ENCODE assay signal across 10 cellular contexts in the genomic region with DNA sequence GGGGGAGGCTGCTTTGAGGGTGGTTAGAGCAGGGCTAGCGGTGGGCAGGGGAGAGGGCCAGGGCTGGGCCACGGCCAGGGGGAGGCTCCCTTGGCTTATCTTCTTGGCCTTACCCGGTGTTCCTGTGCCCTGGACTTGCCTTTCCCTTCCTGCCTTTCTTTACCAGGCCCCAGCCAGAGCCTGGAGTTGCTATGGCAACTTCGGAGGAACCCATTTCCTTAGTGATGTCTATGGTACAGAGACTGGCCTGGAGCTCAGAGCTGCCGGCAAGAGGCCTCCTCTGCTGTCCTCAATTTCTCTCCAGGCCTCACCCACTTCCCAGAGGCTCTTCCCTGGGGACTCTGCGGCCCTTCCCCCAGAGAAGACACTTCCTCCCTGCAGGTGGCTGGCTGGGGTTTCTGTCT.
A peak's percentile ranks its signal among the peaks of the same experiment; 100 is the strongest.
DNase-seq lines count a peak whose midpoint lies in the region; ATAC-seq and FAIRE-seq lines count a peak whose summit lies in the region.
"Had no signal": no experiment of that assay in that cellular context is flagged by ENCODE, and none has a peak within 500 bp of the region (broad histone marks: within the 10 kb centered on the region; RNA-seq: fewer than 3 reads in every experiment).

No MANE protein-coding gene starts in this region.

- no peak for FAIRE-seq in urothelium cell line (lab: Jason Lieb, UNC)

- ATAC-seq in HG02840 (IDR thresholded peaks at IDR 0.05; ENCODE audit: low FRiP score, unreplicated experiment): no peak
- ATAC-seq: HCT116 had no signal

- DNase-seq in NCI-H82 (lab: John Stamatoyannopoulos, UW): peak; percentile 41
- no peak for DNase-seq in NCI-H82 treated with DMSO at 0.1 percent for 48 hours (lab: John Stamatoyannopoulos, UW; ENCODE audit: unreplicated experiment)
- peak in 40 of 58 donors; percentile 6 to 83 (median 32) for DNase-seq in anterior cingulate cortex (lab: John Stamatoyannopoulos, UW)
- DNase-seq in hepatic stellate cell (ENCODE audit: low spot score): peak; percentile 91
- DNase-seq in urothelium cell line (ENCODE audit: low spot score): peak; percentile 55
- DNase-seq in NCI-H2029 (lab: John Stamatoyannopoulos, UW): no peak
- no peak for DNase-seq in NCI-H1436 treated with DMSO at 0.1 percent for 48 hours (lab: John Stamatoyannopoulos, UW)
- DNase-seq: right lobe of liver had no signal

Comparison
In these comparisons a context has a peak if more than half of its experiments do, and no peak if none do; other contexts are left out.
1. DNase-seq: peak in NCI-H82 (single experiment), anterior cingulate cortex (40 of 58), hepatic stellate cell (single experiment) and urothelium cell line (single experiment); none in NCI-H82 treated with DMSO at 0.1 percent for 48 hours (single experiment), NCI-H2029 (single experiment) and NCI-H1436 treated with DMSO at 0.1 percent for 48 hours (single experiment).